In genomic region chr9:4413856-4414255, GRCh38 we compare ENCODE assay signal across 23 cellular contexts.
"Had no signal": no experiment of that assay in that cellular context is flagged by ENCODE, and none has a peak within 500 bp of the region (broad histone marks: within the 10 kb centered on the region; RNA-seq: fewer than 3 reads in every experiment).

No MANE protein-coding gene starts in this region.

- H3K27ac Mint-ChIP-seq: effector memory CD8-positive, alpha-beta T cell; nephron progenitor cell; stimulated activated effector memory CD8-positive, alpha-beta T cell treated with anti-CD3 and anti-CD28 coated beads, Interleukin-12 subunit alpha, Interleukin-12 subunit beta, amount 100 ng/mL, for 72 hours; type B pancreatic cell had no signal

- H3K4me1 ChIP-seq: left lung, psoas muscle, sigmoid colon, stomach had no signal

- H3K36me3 ChIP-seq: left lung, ovary, sigmoid colon, stomach, thyroid gland had no signal

- DNase-seq: cortex of kidney; effector memory CD8-positive, alpha-beta T cell; head of caudate nucleus; kidney; left lung; mesenchymal stem cell; midbrain; naive thymus-derived CD8-positive, alpha-beta T cell; nephron progenitor cell; nucleus accumbens; ovary; posterior cingulate gyrus; psoas muscle; right cardiac atrium; sigmoid colon; stimulated activated CD4-positive, alpha-beta T cell treated with anti-CD3 and anti-CD28 coated beads, Interleukin-2, amount 100 ng/mL, for 24 hours; stimulated activated CD4-positive, alpha-beta T cell treated with anti-CD3 and anti-CD28 coated beads, Interleukin-4, amount 100 ng/mL, for 24 hours; stimulated activated naive CD4-positive, alpha-beta T cell treated with Interleukin-2 at 50 U/mL for 16 hours; stomach; thyroid gland had no signal

- H3K79me2 ChIP-seq: hepatocyte had no signal

- H3K4me3 Mint-ChIP-seq: effector memory CD8-positive, alpha-beta T cell; naive thymus-derived CD8-positive, alpha-beta T cell; nephron progenitor cell; stimulated activated effector memory CD8-positive, alpha-beta T cell treated with anti-CD3 and anti-CD28 coated beads, Interleukin-12 subunit alpha, Interleukin-12 subunit beta, amount 100 ng/mL, for 72 hours; type B pancreatic cell had no signal

- H3K27me3 ChIP-seq: hepatocyte, left lung, ovary, sigmoid colon, stomach, thyroid gland had no signal

- H2AFZ ChIP-seq: hepatocyte had no signal

- H3K27me3 Mint-ChIP-seq: type B pancreatic cell had no signal

- H3K4me1 Mint-ChIP-seq: nephron progenitor cell; stimulated activated effector memory CD8-positive, alpha-beta T cell treated with anti-CD3 and anti-CD28 coated beads, Interleukin-12 subunit alpha, Interleukin-12 subunit beta, amount 100 ng/mL, for 72 hours had no signal

- H3K4me2 ChIP-seq: hepatocyte had no signal

- H3K27ac ChIP-seq: hepatocyte, left lung, ovary, psoas muscle, sigmoid colon, stomach, thyroid gland had no signal

- H3K36me3 Mint-ChIP-seq: naive thymus-derived CD8-positive, alpha-beta T cell; stimulated activated effector memory CD8-positive, alpha-beta T cell treated with anti-CD3 and anti-CD28 coated beads, Interleukin-12 subunit alpha, Interleukin-12 subunit beta, amount 100 ng/mL, for 72 hours; type B pancreatic cell had no signal

- H3K9me3 Mint-ChIP-seq: effector memory CD8-positive, alpha-beta T cell; nephron progenitor cell; stimulated activated effector memory CD8-positive, alpha-beta T cell treated with anti-CD3 and anti-CD28 coated beads, Interleukin-12 subunit alpha, Interleukin-12 subunit beta, amount 100 ng/mL, for 72 hours; type B pancreatic cell had no signal

- H3K9me3 ChIP-seq: left lung, ovary, sigmoid colon, stomach, thyroid gland had no signal

- H3K4me3 ChIP-seq: hepatocyte, left lung, ovary, psoas muscle, sigmoid colon, stomach, thyroid gland had no signal
